In the genomic region with DNA sequence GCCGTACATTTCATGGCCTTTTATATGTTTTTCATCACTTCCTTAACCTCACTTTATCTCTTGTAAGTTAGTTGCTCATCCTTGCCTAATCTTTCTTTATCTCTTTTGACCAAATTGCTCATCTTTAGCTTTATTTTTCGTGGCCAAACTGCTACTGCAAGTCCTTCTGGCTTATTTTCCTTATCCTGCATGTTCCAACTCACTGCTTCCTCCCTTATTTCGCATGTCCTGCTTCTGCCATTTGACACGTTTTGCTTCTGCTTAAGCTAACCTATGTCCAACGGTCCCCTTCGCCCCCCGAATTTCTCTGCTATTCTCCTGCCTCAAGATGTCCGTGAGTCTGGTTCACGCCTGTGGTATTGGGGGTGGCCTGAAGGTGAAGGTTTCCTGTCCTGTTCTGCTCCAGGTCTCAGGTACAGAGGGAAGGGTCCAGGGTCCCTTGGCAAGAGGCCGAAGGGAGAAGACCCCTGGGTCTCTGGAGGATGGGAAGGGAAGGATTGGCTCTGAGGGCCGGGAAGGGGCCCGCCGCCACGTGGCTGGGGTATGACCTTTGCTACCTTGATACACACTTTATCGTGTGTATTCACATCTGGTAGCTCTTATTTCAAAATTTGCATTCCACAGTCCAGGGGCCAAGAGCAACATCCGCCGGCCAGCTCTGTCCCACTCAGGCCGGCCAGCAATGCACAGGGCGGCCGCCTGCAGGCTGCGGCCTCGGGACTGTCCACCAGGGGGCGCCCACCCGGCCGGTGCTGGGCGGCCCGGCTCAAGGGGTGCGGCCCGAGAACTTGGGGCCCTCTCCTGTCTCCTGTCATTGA, we compare ENCODE assay signal across 1 cellular context.
TF ChIP-seq lines count a peak whose summit lies in the region.

No MANE protein-coding gene starts in this region.

TF ChIP-seq in K562, 482 proteins besides CTCF, POLR2A, EP300 and RAD21 (continued from another document and continues in another):
- TF ChIP-seq, protein P1, sequence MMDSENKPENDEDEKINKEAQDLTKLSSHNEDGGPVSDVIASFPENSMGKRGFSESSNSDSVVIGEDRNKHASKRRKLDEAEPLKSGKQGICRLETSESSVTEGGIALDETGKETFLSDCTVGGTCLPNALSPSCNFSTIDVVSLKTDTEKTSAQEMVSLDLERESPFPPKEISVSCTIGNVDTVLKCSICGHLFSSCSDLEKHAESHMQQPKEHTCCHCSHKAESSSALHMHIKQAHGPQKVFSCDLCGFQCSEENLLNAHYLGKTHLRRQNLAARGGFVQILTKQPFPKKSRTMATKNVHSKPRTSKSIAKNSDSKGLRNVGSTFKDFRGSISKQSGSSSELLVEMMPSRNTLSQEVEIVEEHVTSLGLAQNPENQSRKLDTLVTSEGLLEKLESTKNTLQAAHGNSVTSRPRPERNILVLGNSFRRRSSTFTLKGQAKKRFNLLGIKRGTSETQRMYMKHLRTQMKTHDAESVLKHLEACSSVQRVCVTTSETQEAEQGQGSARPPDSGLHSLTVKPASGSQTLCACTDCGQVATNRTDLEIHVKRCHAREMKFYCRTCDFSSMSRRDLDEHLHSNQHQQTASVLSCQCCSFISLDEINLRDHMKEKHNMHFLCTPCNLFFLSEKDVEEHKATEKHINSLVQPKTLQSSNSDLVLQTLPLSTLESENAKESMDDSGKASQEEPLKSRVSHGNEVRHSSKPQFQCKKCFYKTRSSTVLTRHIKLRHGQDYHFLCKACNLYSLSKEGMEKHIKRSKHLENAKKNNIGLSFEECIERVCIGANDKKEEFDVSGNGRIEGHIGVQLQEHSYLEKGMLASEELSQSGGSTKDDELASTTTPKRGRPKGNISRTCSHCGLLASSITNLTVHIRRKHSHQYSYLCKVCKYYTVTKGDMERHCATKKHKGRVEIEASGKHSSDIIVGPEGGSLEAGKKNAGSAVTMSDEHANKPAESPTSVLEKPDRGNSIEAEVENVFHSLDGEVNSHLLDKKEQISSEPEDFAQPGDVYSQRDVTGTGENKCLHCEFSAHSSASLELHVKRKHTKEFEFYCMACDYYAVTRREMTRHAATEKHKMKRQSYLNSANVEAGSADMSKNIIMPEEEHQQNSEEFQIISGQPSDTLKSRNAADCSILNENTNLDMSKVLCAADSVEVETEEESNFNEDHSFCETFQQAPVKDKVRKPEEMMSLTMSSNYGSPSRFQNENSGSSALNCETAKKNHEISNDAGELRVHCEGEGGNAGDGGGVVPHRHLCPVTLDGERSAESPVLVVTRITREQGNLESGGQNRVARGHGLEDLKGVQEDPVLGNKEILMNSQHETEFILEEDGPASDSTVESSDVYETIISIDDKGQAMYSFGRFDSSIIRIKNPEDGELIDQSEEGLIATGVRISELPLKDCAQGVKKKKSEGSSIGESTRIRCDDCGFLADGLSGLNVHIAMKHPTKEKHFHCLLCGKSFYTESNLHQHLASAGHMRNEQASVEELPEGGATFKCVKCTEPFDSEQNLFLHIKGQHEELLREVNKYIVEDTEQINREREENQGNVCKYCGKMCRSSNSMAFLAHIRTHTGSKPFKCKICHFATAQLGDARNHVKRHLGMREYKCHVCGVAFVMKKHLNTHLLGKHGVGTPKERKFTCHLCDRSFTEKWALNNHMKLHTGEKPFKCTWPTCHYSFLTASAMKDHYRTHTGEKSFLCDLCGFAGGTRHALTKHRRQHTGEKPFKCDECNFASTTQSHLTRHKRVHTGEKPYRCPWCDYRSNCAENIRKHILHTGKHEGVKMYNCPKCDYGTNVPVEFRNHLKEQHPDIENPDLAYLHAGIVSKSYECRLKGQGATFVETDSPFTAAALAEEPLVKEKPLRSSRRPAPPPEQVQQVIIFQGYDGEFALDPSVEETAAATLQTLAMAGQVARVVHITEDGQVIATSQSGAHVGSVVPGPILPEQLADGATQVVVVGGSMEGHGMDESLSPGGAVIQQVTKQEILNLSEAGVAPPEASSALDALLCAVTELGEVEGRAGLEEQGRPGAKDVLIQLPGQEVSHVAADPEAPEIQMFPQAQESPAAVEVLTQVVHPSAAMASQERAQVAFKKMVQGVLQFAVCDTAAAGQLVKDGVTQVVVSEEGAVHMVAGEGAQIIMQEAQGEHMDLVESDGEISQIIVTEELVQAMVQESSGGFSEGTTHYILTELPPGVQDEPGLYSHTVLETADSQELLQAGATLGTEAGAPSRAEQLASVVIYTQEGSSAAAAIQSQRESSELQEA (IDR thresholded peaks at IDR 0.05; ENCODE audit: low read depth), result 0 out of 2 replicates have a peak, but pooled peaks have one; percentile 21
- TF ChIP-seq WHSC1 (IDR thresholded peaks at IDR 0.05; ENCODE audit: low read length), result no peak
- no peak for TF ChIP-seq ZNF197 (CRISPR knock-in tag; IDR thresholded peaks at IDR 0.05; ENCODE audit: low read depth)
- TF ChIP-seq HMG20A (CRISPR knock-in tag; conservative IDR thresholded peaks at IDR 0.05), result 0 out of 2 replicates have a peak, but pooled peaks have one; percentile 14
- TF ChIP-seq, protein P2, sequence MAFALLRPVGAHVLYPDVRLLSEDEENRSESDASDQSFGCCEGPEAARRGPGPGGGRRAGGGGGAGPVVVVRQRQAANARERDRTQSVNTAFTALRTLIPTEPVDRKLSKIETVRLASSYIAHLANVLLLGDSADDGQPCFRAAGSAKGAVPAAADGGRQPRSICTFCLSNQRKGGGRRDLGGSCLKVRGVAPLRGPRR (CRISPR knock-in tag; IDR thresholded peaks at IDR 0.05), result no peak
- no peak for TF ChIP-seq TFAM (CRISPR knock-in tag; conservative IDR thresholded peaks at IDR 0.05)
- TF ChIP-seq SLC30A9 (CRISPR knock-in tag; IDR thresholded peaks at IDR 0.05), result no peak
- peak; percentile 75; the same call in 1 of the 2 replicates for TF ChIP-seq CREB3L1 (IDR thresholded peaks at IDR 0.05; ENCODE audit: borderline replicate concordance, low read depth)
- TF ChIP-seq CHD4 (IDR thresholded peaks at IDR 0.05; ENCODE audit: insufficient read depth, insufficient replicate concordance, low read depth, low read length, poor library complexity, severe bottlenecking), result no peak
- TF ChIP-seq ZNF124 (CRISPR knock-in tag; IDR thresholded peaks at IDR 0.05), result no peak
- no peak for TF ChIP-seq KDM4B (IDR thresholded peaks at IDR 0.05; ENCODE audit: borderline replicate concordance in 2 of 2, low read depth in 1 of 2)
- TF ChIP-seq, protein P3, sequence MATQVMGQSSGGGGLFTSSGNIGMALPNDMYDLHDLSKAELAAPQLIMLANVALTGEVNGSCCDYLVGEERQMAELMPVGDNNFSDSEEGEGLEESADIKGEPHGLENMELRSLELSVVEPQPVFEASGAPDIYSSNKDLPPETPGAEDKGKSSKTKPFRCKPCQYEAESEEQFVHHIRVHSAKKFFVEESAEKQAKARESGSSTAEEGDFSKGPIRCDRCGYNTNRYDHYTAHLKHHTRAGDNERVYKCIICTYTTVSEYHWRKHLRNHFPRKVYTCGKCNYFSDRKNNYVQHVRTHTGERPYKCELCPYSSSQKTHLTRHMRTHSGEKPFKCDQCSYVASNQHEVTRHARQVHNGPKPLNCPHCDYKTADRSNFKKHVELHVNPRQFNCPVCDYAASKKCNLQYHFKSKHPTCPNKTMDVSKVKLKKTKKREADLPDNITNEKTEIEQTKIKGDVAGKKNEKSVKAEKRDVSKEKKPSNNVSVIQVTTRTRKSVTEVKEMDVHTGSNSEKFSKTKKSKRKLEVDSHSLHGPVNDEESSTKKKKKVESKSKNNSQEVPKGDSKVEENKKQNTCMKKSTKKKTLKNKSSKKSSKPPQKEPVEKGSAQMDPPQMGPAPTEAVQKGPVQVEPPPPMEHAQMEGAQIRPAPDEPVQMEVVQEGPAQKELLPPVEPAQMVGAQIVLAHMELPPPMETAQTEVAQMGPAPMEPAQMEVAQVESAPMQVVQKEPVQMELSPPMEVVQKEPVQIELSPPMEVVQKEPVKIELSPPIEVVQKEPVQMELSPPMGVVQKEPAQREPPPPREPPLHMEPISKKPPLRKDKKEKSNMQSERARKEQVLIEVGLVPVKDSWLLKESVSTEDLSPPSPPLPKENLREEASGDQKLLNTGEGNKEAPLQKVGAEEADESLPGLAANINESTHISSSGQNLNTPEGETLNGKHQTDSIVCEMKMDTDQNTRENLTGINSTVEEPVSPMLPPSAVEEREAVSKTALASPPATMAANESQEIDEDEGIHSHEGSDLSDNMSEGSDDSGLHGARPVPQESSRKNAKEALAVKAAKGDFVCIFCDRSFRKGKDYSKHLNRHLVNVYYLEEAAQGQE (CRISPR knock-in tag; IDR thresholded peaks at IDR 0.05; ENCODE audit: low read depth), result no peak
- no peak for TF ChIP-seq POLR2AphosphoS2 (IDR thresholded peaks at IDR 0.05; ENCODE audit: low read length)
- no peak for TF ChIP-seq MAFF (IDR thresholded peaks at IDR 0.05; ENCODE audit: low read length)
- no peak; the same call in 1 of the 2 replicates for TF ChIP-seq GATAD2B (IDR thresholded peaks at IDR 0.05; ENCODE audit: borderline replicate concordance)
- TF ChIP-seq, protein P4, sequence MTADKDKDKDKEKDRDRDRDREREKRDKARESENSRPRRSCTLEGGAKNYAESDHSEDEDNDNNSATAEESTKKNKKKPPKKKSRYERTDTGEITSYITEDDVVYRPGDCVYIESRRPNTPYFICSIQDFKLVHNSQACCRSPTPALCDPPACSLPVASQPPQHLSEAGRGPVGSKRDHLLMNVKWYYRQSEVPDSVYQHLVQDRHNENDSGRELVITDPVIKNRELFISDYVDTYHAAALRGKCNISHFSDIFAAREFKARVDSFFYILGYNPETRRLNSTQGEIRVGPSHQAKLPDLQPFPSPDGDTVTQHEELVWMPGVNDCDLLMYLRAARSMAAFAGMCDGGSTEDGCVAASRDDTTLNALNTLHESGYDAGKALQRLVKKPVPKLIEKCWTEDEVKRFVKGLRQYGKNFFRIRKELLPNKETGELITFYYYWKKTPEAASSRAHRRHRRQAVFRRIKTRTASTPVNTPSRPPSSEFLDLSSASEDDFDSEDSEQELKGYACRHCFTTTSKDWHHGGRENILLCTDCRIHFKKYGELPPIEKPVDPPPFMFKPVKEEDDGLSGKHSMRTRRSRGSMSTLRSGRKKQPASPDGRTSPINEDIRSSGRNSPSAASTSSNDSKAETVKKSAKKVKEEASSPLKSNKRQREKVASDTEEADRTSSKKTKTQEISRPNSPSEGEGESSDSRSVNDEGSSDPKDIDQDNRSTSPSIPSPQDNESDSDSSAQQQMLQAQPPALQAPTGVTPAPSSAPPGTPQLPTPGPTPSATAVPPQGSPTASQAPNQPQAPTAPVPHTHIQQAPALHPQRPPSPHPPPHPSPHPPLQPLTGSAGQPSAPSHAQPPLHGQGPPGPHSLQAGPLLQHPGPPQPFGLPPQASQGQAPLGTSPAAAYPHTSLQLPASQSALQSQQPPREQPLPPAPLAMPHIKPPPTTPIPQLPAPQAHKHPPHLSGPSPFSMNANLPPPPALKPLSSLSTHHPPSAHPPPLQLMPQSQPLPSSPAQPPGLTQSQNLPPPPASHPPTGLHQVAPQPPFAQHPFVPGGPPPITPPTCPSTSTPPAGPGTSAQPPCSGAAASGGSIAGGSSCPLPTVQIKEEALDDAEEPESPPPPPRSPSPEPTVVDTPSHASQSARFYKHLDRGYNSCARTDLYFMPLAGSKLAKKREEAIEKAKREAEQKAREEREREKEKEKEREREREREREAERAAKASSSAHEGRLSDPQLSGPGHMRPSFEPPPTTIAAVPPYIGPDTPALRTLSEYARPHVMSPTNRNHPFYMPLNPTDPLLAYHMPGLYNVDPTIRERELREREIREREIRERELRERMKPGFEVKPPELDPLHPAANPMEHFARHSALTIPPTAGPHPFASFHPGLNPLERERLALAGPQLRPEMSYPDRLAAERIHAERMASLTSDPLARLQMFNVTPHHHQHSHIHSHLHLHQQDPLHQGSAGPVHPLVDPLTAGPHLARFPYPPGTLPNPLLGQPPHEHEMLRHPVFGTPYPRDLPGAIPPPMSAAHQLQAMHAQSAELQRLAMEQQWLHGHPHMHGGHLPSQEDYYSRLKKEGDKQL (CRISPR knock-in tag; IDR thresholded peaks at IDR 0.05; ENCODE audit: borderline replicate concordance), result no peak
- peak in 1 of 2 experiments; percentile 67; a peak in 1 of 4 replicates for TF ChIP-seq TBL1XR1 (IDR thresholded peaks at IDR 0.05; ENCODE audit: low read length in 2 of 2)
- TF ChIP-seq ZNF57 (CRISPR knock-in tag; IDR thresholded peaks at IDR 0.05), result no peak
- no peak for TF ChIP-seq TRIM25 (IDR thresholded peaks at IDR 0.05; ENCODE audit: borderline replicate concordance)
- peak; percentile 67 for TF ChIP-seq EHMT2 (IDR thresholded peaks at IDR 0.05)
- TF ChIP-seq HNRNPLL (IDR thresholded peaks at IDR 0.05; ENCODE audit: low read depth, low read length, poor library complexity, severe bottlenecking), result no peak
- no peak for TF ChIP-seq ZNF668 (CRISPR knock-in tag; IDR thresholded peaks at IDR 0.05)
- no peak for TF ChIP-seq MBD1 (CRISPR knock-in tag; IDR thresholded peaks at IDR 0.05)
